Comparison of ENCODE assay signal across 24 cellular contexts in the genomic region with DNA sequence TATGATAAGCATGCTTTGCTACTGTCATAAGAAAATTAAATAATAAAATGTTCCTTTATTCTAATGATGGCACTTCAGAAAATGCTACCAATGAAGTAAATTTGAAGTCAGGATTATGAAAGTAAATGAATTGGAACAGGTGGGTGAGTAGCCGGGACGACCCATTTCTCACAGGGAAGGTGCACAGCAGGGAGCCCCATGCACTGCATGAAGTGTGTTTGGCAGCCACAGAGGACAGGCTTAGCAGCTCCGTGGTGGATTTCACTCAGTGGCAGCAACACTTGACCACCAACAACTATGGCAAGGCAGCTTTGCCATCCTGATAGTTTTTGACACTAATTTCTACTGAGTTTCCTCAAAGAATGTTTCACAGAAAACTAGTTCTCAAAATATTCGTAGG.
"Had no signal": no experiment of that assay in that cellular context is flagged by ENCODE, and none has a peak within 500 bp of the region (broad histone marks: within the 10 kb centered on the region; RNA-seq: fewer than 3 reads in every experiment).

No MANE protein-coding gene starts in this region.

- H3K27me3 ChIP-seq: gastrocnemius medialis, hepatocyte, left lung, right lobe of liver, tibial nerve, upper lobe of left lung had no signal

- H3K9me3 ChIP-seq: gastrocnemius medialis, heart left ventricle, left lung, mucosa of descending colon, neutrophil, pancreas, right lobe of liver, thoracic aorta, tibial nerve, upper lobe of left lung had no signal

- H3K4me1 ChIP-seq: gastrocnemius medialis, left lung, pancreas, right lobe of liver, upper lobe of left lung had no signal

- ATAC-seq: esophagus mucosa; gastrocnemius medialis; heart left ventricle; left cardiac atrium; left lung; mucosa of descending colon; natural killer cell treated with Interleukin-12 subunit alpha and Interleukin-12 subunit beta and Interleukin-15 and Interleukin-18, amount 100 ng/mL, for 72 hours; pancreas; right lobe of liver; stimulated activated naive B cell treated with anti-CD40 and anti-IgM and Interleukin-4, amounts not matched to agents 10 μg/mL and 1 μg/mL and 100 μg/mL, for 72 hours had no signal

- H3K4me3 ChIP-seq: gastrocnemius medialis, heart left ventricle, hepatocyte, left lung, mucosa of descending colon, pancreas, right lobe of liver, thoracic aorta, tibial nerve, upper lobe of left lung had no signal

- H3K36me3 ChIP-seq: gastrocnemius medialis, heart left ventricle, left lung, neutrophil, pancreas, right lobe of liver, thoracic aorta, tibial nerve, upper lobe of left lung had no signal

- H3K27ac ChIP-seq: epithelial cell of prostate, gastrocnemius medialis, heart left ventricle, hepatocyte, left lung, neutrophil, pancreas, right lobe of liver, thoracic aorta, tibial nerve, upper lobe of left lung had no signal

- DNase-seq: effector CD8-positive, alpha-beta T cell; endodermal cell; foreskin fibroblast; gastrocnemius medialis; heart left ventricle; left cardiac atrium; left lung; mesenchymal stem cell; mucosa of descending colon; naive B cell; pancreas; right lobe of liver; small intestine; stimulated activated CD4-positive, alpha-beta T cell treated with anti-CD3 and anti-CD28 coated beads, Interleukin-15, amount 100 ng/mL, for 24 hours; stimulated activated CD4-positive, alpha-beta T cell treated with anti-CD3 and anti-CD28 coated beads, Interleukin-2, amount 100 ng/mL, for 48 hours; stimulated activated naive B cell treated with anti-CD40 and anti-IgM and Interleukin-4, amounts not matched to agents 10 μg/mL and 1 μg/mL and 100 μg/mL, for 72 hours; upper lobe of left lung had no signal
